In the genomic region with DNA sequence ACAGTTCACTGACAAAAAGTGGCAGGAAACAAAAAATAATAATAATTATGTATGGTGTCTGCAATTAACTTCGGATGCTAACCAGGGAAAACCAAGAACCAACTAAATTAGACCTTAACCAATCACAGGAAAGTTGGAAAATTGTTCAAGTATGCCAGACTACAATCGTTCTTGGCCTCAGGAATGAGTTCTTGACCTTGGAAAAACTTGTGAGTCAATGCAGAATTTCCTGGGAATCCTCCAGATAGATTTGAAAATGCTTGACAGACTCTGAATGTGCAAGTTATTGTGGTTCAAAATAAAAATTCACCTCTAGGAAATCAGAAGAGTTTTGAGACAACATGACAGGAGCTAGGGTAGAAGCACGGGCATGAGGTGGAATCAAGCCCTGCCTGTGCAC, we compare ENCODE assay signal across 14 cellular contexts.
DNase-seq lines count a peak whose midpoint lies in the region; ATAC-seq lines count a peak whose summit lies in the region.
"Had no signal": no experiment of that assay in that cellular context is flagged by ENCODE, and none has a peak within 500 bp of the region (broad histone marks: within the 10 kb centered on the region; RNA-seq: fewer than 3 reads in every experiment).

No MANE protein-coding gene starts in this region.

- peak; percentile 62 for ATAC-seq in left ventricle myocardium superior
- no peak for ATAC-seq in left cardiac atrium
- ATAC-seq: CD8-positive, alpha-beta T cell; HCT116; HepG2 had no signal

- intact Hi-C loops in left ventricle myocardium superior (cut with micrococcal nuclease) (no loop called here), left cardiac atrium (cut with DNase I) (no loop called here)

- DNase-seq in left ventricle myocardium superior (no peak), left cardiac atrium (no peak), GM03348 (ENCODE audit: low spot score) (peak; percentile 18), fibroblast of peridontal ligament (ENCODE audit: extremely low read depth) (peak; percentile 13), NCI-H2196 treated with DMSO at 0.1 percent for 48 hours (lab: John Stamatoyannopoulos, UW; ENCODE audit: unreplicated experiment) (no peak), putamen (ENCODE audit: low spot score) (no peak), SHP77 (lab: John Stamatoyannopoulos, UW) (no peak)
- DNase-seq: CD8-positive, alpha-beta T cell; COR-L47; DMS153; DMS79 treated with DMSO at 0.1 percent for 48 hours; GDM1 had no signal

Comparison
In these comparisons a context has a peak if more than half of its experiments do, and no peak if none do; other contexts are left out.
1. DNase-seq: peak in GM03348 (single experiment) and fibroblast of peridontal ligament (single experiment); none in left ventricle myocardium superior (single experiment), left cardiac atrium (single experiment), NCI-H2196 treated with DMSO at 0.1 percent for 48 hours (single experiment), putamen (single experiment) and SHP77 (0 of 2).